ENCODE assay signal across 13 cellular contexts in the genomic region with DNA sequence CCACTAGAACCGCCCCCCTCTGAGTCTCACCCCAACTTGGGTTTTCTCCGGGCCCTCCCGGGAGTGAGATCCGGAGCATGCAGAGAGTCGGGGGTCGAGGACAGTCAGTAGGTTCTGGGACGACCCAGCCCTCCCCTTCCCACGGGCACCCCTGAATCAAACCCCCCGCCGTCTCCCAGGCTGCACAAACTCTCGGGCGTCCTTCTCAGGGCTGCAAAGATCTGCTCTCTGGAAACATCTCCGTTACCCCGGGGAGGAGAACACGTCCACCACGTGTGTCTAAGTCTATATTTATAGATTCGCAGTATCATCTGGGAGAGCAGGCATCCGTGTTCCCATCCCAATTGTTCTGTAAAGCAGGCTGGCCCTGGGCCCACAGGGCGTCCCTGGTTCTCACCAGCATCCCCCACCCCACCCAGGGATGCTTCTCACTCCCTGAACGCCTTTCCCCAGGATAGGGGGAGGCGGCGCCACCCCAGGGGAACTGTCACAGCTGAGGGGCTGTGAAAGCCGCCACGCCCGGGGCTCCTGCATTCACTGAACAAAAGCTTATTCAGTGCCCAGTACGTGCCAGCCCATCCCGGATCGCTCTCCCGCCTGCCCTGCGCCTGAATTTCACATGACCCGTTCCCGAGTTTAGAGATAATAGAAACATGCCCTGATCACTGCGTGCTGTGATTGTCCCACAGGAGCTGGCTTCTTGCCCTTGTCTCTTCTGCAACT. TPM values are rescaled to one million over a fixed set of nuclear protein-coding genes. Genes with fewer than 3 reads are reported as not detected.
DNase-seq lines count a peak whose midpoint lies in the region; ATAC-seq and TF ChIP-seq lines count a peak whose summit lies in the region.
"Had no signal": no experiment of that assay in that cellular context is flagged by ENCODE, and none has a peak within 500 bp of the region (broad histone marks: within the 10 kb centered on the region; RNA-seq: fewer than 3 reads in every experiment).

No MANE protein-coding gene starts in this region.

- H3F3A ChIP-seq in neural cell (ENCODE audit: insufficient read depth, low read length, poor library complexity, severe bottlenecking): no peaks in the 10 kb centered on the region
- no peaks in the 10 kb centered on the region for H3F3A ChIP-seq in PC-3 (ENCODE audit: low read length, unreplicated experiment)

- H3K4me3 ChIP-seq in BLaER1: peak overlapping the region; percentile 95
- H3K4me3 ChIP-seq in neural cell (ENCODE audit: low read length): peak overlapping the region; percentile 58
- H3K4me3 ChIP-seq in stomach: peak overlapping the region in 2 of 4 donors; percentile 54 to 59
- H3K4me3 ChIP-seq in PC-3 (ENCODE audit: low read length): no peak overlapping the region

- BruUV-seq in PC-3 (replicated peaks; lab: Mats Ljungman, UMichigan): no TSS peak

- H3K27ac ChIP-seq in BLaER1 (peak overlapping the region; percentile 98), neural cell (ENCODE audit: low read length) (no peak overlapping the region), stomach (no peak overlapping the region), PC-3 (ENCODE audit: low read length) (no peak overlapping the region)
- H3K27ac ChIP-seq: Peyer's patch, VCaP had no signal

- no peak for ATAC-seq in PC-3
- no peak for ATAC-seq in HG02970 (IDR thresholded peaks at IDR 0.05; ENCODE audit: low FRiP score, unreplicated experiment)

- H2AFZ ChIP-seq in neural cell (ENCODE audit: low read depth, low read length): no peak overlapping the region
- H2AFZ ChIP-seq in PC-3 (ENCODE audit: low read length): no peak overlapping the region

- POLR2A ChIA-PET in PC-3 (lab: Charles Lee; ENCODE audit: unreplicated experiment): no interaction called here

- CTCF ChIA-PET in PC-3 (lab: Charles Lee): no interaction called here

- H3K36me3 ChIP-seq in BLaER1 (peaks cover 20% of the 10 kb centered on the region), neural cell (ENCODE audit: insufficient read depth, low read length) (no peaks in the 10 kb centered on the region), stomach (no peaks in the 10 kb centered on the region), PC-3 (ENCODE audit: low read depth, low read length) (no peaks in the 10 kb centered on the region)
- H3K36me3 ChIP-seq: Peyer's patch had no signal

- TF ChIP-seq CTCF in neural cell (IDR thresholded peaks at IDR 0.05; ENCODE audit: poor library complexity, severe bottlenecking): no peak
- no peak for TF ChIP-seq CTCF in stomach (IDR thresholded peaks at IDR 0.05)
- TF ChIP-seq CTCF in PC-3 (conservative IDR thresholded peaks at IDR 0.05; ENCODE audit: low read depth, low read length): no peak

- intact Hi-C loops in stomach (cut with DNase I; ENCODE audit: low total_unique reads) (no loop called here), PC-3 (cut with micrococcal nuclease) (no loop called here)

- 19 to 36% (median 25%) methylated on average over 23 to 33 of the region's 33 CpGs for WGBS in stomach, 5 donors

- DNase-seq in NCI-H69 (lab: John Stamatoyannopoulos, UW) (peak; percentile 85), foreskin melanocyte (peak; percentile 97), stomach (no peak), PC-3 (no peak), SIG-M5 treated with dmso at 0.1 percent for 504 hours (lab: John Stamatoyannopoulos, UW; ENCODE audit: unreplicated experiment) (no peak)
- DNase-seq: activated effector memory CD4-positive, alpha-beta T cell treated with anti-CD3 and anti-CD28 coated beads, Interleukin-2, amount 50 U/mL, for 16 hours; NCI-H1436; Peyer's patch had no signal

- peak overlapping the region; percentile 87 for H3K4me2 ChIP-seq in BLaER1
- H3K4me2 ChIP-seq in neural cell (ENCODE audit: low read length): no peak overlapping the region
- no peak overlapping the region for H3K4me2 ChIP-seq in PC-3 (ENCODE audit: low read length)

- peaks cover 5% of the 10 kb centered on the region; the same call in 1 of the 2 replicates for H4K20me1 ChIP-seq in BLaER1
- no peaks in the 10 kb centered on the region for H4K20me1 ChIP-seq in neural cell (ENCODE audit: insufficient read depth)
- no peaks in the 10 kb centered on the region for H4K20me1 ChIP-seq in PC-3 (ENCODE audit: low read length)

- H3K9me2 ChIP-seq in neural cell (ENCODE audit: insufficient read depth, low read length) (no peaks in the 10 kb centered on the region), PC-3 (replicated peaks; ENCODE audit: low read length) (no peaks in the 10 kb centered on the region)

- no peak for TF ChIP-seq RAD21 in neural cell (conservative IDR thresholded peaks at IDR 0.05)

- H3K9me3 ChIP-seq in BLaER1: 0 out of 2 replicates have a peak, but pooled peaks cover 2% of the 10 kb centered on the region
- peaks cover 3% of the 10 kb centered on the region for H3K9me3 ChIP-seq in neural cell (ENCODE audit: low read length)
- H3K9me3 ChIP-seq in stomach: no peaks in the 10 kb centered on the region
- no peaks in the 10 kb centered on the region for H3K9me3 ChIP-seq in PC-3 (ENCODE audit: low read length)
- H3K9me3 ChIP-seq: Peyer's patch had no signal

- H3K79me2 ChIP-seq in neural cell (replicated peaks; ENCODE audit: insufficient read depth, low read length) (no peaks in the 10 kb centered on the region), PC-3 (ENCODE audit: low read length) (no peaks in the 10 kb centered on the region)

- no peak for TF ChIP-seq EP300 in neural cell (conservative IDR thresholded peaks at IDR 0.05; ENCODE audit: poor library complexity, severe bottlenecking)
- TF ChIP-seq EP300 in stomach (IDR thresholded peaks at IDR 0.05): no peak

- no peak for TF ChIP-seq POLR2A in stomach (IDR thresholded peaks at IDR 0.05)

- peaks cover 30% of the 10 kb centered on the region for H3K27me3 ChIP-seq in BLaER1
- peaks cover 41% of the 10 kb centered on the region for H3K27me3 ChIP-seq in neural cell (ENCODE audit: insufficient read depth, low read depth, low read length)
- peaks cover 9 to 72% (median 40%) of the 10 kb centered on the region in 3 donors for H3K27me3 ChIP-seq in stomach
- H3K27me3 ChIP-seq in PC-3 (ENCODE audit: low read length): peaks cover 83% of the 10 kb centered on the region

- H3K9ac ChIP-seq in BLaER1 (peak overlapping the region; percentile 97), neural cell (ENCODE audit: low read length) (no peak overlapping the region), PC-3 (ENCODE audit: low read length) (no peak overlapping the region)

- H3K4me1 ChIP-seq in BLaER1 (peaks cover 74% of the 10 kb centered on the region), stomach (peaks cover 8 to 25% (median 19%) of the 10 kb centered on the region in 4 donors), PC-3 (ENCODE audit: insufficient read depth, low read length) (no peaks in the 10 kb centered on the region)

TF ChIP-seq in neural cell, 6 proteins besides CTCF, POLR2A, EP300 and RAD21:
- TF ChIP-seq MXI1 (conservative IDR thresholded peaks at IDR 0.05; ENCODE audit: poor library complexity, severe bottlenecking) (no peak), EZH2 (IDR thresholded peaks at IDR 0.05; ENCODE audit: borderline replicate concordance, insufficient read depth, low read length, poor library complexity, severe bottlenecking) (no peak), TAF1 (IDR thresholded peaks at IDR 0.05; ENCODE audit: low read depth) (no peak), SMC3 (conservative IDR thresholded peaks at IDR 0.05; ENCODE audit: poor library complexity) (no peak), POLR2AphosphoS5 (IDR thresholded peaks at IDR 0.05) (no peak)
- TF ChIP-seq, protein P1, sequence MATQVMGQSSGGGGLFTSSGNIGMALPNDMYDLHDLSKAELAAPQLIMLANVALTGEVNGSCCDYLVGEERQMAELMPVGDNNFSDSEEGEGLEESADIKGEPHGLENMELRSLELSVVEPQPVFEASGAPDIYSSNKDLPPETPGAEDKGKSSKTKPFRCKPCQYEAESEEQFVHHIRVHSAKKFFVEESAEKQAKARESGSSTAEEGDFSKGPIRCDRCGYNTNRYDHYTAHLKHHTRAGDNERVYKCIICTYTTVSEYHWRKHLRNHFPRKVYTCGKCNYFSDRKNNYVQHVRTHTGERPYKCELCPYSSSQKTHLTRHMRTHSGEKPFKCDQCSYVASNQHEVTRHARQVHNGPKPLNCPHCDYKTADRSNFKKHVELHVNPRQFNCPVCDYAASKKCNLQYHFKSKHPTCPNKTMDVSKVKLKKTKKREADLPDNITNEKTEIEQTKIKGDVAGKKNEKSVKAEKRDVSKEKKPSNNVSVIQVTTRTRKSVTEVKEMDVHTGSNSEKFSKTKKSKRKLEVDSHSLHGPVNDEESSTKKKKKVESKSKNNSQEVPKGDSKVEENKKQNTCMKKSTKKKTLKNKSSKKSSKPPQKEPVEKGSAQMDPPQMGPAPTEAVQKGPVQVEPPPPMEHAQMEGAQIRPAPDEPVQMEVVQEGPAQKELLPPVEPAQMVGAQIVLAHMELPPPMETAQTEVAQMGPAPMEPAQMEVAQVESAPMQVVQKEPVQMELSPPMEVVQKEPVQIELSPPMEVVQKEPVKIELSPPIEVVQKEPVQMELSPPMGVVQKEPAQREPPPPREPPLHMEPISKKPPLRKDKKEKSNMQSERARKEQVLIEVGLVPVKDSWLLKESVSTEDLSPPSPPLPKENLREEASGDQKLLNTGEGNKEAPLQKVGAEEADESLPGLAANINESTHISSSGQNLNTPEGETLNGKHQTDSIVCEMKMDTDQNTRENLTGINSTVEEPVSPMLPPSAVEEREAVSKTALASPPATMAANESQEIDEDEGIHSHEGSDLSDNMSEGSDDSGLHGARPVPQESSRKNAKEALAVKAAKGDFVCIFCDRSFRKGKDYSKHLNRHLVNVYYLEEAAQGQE (IDR thresholded peaks at IDR 0.05; ENCODE audit: borderline replicate concordance): no peak
TF ChIP-seq in neural cell: peak in this region for 0.

RNA-seq across cellular contexts. Expression of a gene that starts 0.8 kb away (rescaled TPM):
- not detected in 2 replicates for polyA plus RNA-seq in neural cell
- polyA minus RNA-seq in neural cell: not detected in 2 replicates
- total RNA-seq in stomach: 1 to 10 TPM in 2 of 5 donors, not detected in 3; 1.8 to 2.3 TPM
- 1 to 10 TPM in 2 of 3 donors, under 1 TPM in 1; 0.55 to 2.3 (median 1.8) TPM for polyA plus RNA-seq in stomach
- not detected in 2 replicates for total RNA-seq in PC-3 (2014; rRNA removed)
- polyA plus RNA-seq: CD14-positive monocyte had no signal

RNA-seq across cellular contexts. Expression of a gene that starts 38.3 kb away (rescaled TPM):
- 29.0 and 35.7 TPM in 2 replicates for polyA plus RNA-seq in neural cell
- 35.5 and 49.2 TPM in 2 replicates for polyA minus RNA-seq in neural cell
- 100 to 1,000 TPM in 4 of 5 donors, 10 to 100 TPM in 1; 12.8 to 204 (median 115) TPM for total RNA-seq in stomach
- 100 to 1,000 TPM in 2 of 3 donors, 10 to 100 TPM in 1; 87.5 to 132 (median 110) TPM for polyA plus RNA-seq in stomach
- total RNA-seq in PC-3 (2014; rRNA removed): 50.0 and 57.6 TPM in 2 replicates

Comparison
In these comparisons a context has a peak if more than half of its experiments do, and no peak if none do; other contexts are left out.
1. DNase-seq: peak in NCI-H69 (single experiment) and foreskin melanocyte (single experiment); none in stomach (single experiment), PC-3 (single experiment) and SIG-M5 treated with dmso at 0.1 percent for 504 hours (single experiment).